8 cellular contexts compared by ENCODE assay signal in the genomic region with DNA sequence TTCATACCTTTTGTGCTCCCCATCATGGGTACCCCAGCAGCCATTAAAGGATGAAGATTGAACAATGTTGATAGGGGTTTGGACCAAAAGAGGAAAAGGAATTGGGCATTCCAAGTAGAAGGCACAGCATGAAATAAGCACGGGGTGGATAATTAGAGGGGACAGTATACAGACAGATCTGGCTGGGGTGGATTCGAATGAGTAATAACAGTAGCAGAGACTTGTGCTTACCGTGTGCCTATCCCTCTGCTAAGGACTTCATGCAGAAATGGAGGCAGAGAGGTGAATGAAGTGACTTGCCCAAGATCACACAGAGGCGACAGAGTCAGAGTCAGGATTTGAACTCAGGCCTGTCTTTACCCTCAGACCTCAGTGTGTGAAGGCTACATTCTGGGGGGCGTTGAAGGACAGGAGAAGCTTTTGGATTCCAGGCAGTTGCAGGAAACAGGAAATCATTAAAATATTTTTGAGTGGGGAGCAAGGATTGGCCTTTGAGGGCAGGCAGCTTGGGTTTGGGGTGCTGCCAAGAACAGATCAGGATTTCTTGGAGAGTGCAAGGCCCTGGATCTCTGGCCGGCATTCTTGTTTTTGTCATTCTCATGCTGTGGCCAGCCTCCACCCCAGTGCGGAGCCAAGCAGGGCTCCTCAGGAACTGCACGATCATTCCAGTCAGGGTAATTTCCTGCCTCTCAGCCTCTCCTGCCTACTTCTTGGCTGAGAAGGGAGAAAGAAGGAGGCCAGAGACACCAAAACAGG. TPM values are rescaled to one million over a fixed set of nuclear protein-coding genes. Genes with fewer than 3 reads are reported as not detected.
DNase-seq lines count a peak whose midpoint lies in the region; ATAC-seq and TF ChIP-seq lines count a peak whose summit lies in the region.

No MANE protein-coding gene starts in this region.

- H3K27me3 Mint-ChIP-seq in activated CD4-positive, alpha-beta memory T cell treated with anti-CD3 and anti-CD28 coated beads for 36 hours: no peaks in the 10 kb centered on the region

- no peak overlapping the region for H3K4me3 Mint-ChIP-seq in activated CD4-positive, alpha-beta memory T cell treated with anti-CD3 and anti-CD28 coated beads for 36 hours

- H3K36me3 Mint-ChIP-seq in activated CD4-positive, alpha-beta memory T cell treated with anti-CD3 and anti-CD28 coated beads for 36 hours: peaks cover 31% of the 10 kb centered on the region

- H3K9me3 Mint-ChIP-seq in activated CD4-positive, alpha-beta memory T cell treated with anti-CD3 and anti-CD28 coated beads for 36 hours: no peaks in the 10 kb centered on the region

- intact Hi-C loops in left ventricle myocardium inferior (cut with micrococcal nuclease): no loop called here
- intact Hi-C loops in sciatic nerve (cut with DNase I): no loop called here
- intact Hi-C loops in activated CD4-positive, alpha-beta memory T cell treated with anti-CD3 and anti-CD28 coated beads for 36 hours (cut with micrococcal nuclease): no loop called here

- H3K4me1 Mint-ChIP-seq in activated CD4-positive, alpha-beta memory T cell treated with anti-CD3 and anti-CD28 coated beads for 36 hours (ENCODE audit: low read depth): no peaks in the 10 kb centered on the region

- peak; percentile 9 for TF ChIP-seq CTCF in left ventricle myocardium inferior (IDR thresholded peaks at IDR 0.05; ENCODE audit: borderline replicate concordance)

- CTCF ChIA-PET in activated CD4-positive, alpha-beta memory T cell treated with anti-CD3 and anti-CD28 coated beads for 36 hours (lab: Charles Lee): no interaction called here

- peak; percentile 97 for ATAC-seq in sciatic nerve

- no peaks in the 10 kb centered on the region for H3K9me3 ChIP-seq in left ventricle myocardium inferior (replicated peaks)

- peak overlapping the region; percentile 90 for H3K27ac ChIP-seq in left ventricle myocardium inferior (replicated peaks)

- POLR2A ChIA-PET in activated CD4-positive, alpha-beta memory T cell treated with anti-CD3 and anti-CD28 coated beads for 36 hours (lab: Charles Lee): no interaction called here

- no peak overlapping the region for H3K27ac Mint-ChIP-seq in activated CD4-positive, alpha-beta memory T cell treated with anti-CD3 and anti-CD28 coated beads for 36 hours

- H3K4me1 ChIP-seq in left ventricle myocardium inferior: peaks cover 24% of the 10 kb centered on the region

- peak; percentile 95 for DNase-seq in EL
- DNase-seq in anterior cingulate cortex (lab: John Stamatoyannopoulos, UW): peak in 49 of 58 donors; percentile 6 to 84 (median 55)
- DNase-seq in left ventricle myocardium inferior: peak; percentile 82
- peak; percentile 91 for DNase-seq in sciatic nerve (ENCODE audit: low spot score)
- DNase-seq in GF-D8 (lab: John Stamatoyannopoulos, UW): no peak
- no peak for DNase-seq in activated CD4-positive, alpha-beta memory T cell treated with anti-CD3 and anti-CD28 coated beads for 36 hours
- DNase-seq in NCI-H1694 treated with DMSO at 0.1 percent for 48 hours (lab: John Stamatoyannopoulos, UW): no peak
- DNase-seq in cortex of kidney (lab: John Stamatoyannopoulos, UW): no peak

- peak overlapping the region; percentile 19 for H3K4me3 ChIP-seq in left ventricle myocardium inferior

- no peaks in the 10 kb centered on the region for H3K27me3 ChIP-seq in left ventricle myocardium inferior (ENCODE audit: low read depth)

- H3K36me3 ChIP-seq in left ventricle myocardium inferior: peaks cover 66% of the 10 kb centered on the region

RNA-seq across cellular contexts. Expression of a gene that starts 18.7 kb away (rescaled TPM):
- total RNA-seq in left ventricle myocardium inferior: 33.2 TPM
- total RNA-seq in sciatic nerve: 38.7 TPM
- 10 to 100 TPM; 41.6 to 43.8 TPM for total RNA-seq in activated CD4-positive, alpha-beta memory T cell treated with anti-CD3 and anti-CD28 coated beads for 36 hours

RNA-seq across cellular contexts. Expression of a gene that starts 19.0 kb away (rescaled TPM):
- total RNA-seq in left ventricle myocardium inferior (25.7 TPM), sciatic nerve (37.2 TPM)
- total RNA-seq in activated CD4-positive, alpha-beta memory T cell treated with anti-CD3 and anti-CD28 coated beads for 36 hours: 10 to 100 TPM; 22.2 to 26.9 TPM

RNA-seq across cellular contexts. Expression of a gene that starts 30.0 kb away (rescaled TPM):
- total RNA-seq in left ventricle myocardium inferior (47.9 TPM), sciatic nerve (139 TPM)
- total RNA-seq in activated CD4-positive, alpha-beta memory T cell treated with anti-CD3 and anti-CD28 coated beads for 36 hours: 10 to 100 TPM; 49.4 to 51.3 TPM

RNA-seq across cellular contexts. Expression of a gene that starts 34.4 kb away (rescaled TPM):
- 34.8 TPM for total RNA-seq in left ventricle myocardium inferior
- 342 TPM for total RNA-seq in sciatic nerve
- total RNA-seq in activated CD4-positive, alpha-beta memory T cell treated with anti-CD3 and anti-CD28 coated beads for 36 hours: 100 to 1,000 TPM; 104 to 118 TPM

RNA-seq across cellular contexts. Expression of a gene that starts 36.4 kb away (rescaled TPM):
- 15.6 TPM for total RNA-seq in left ventricle myocardium inferior
- 51.2 TPM for total RNA-seq in sciatic nerve
- 100 to 1,000 TPM; 393 to 415 TPM for total RNA-seq in activated CD4-positive, alpha-beta memory T cell treated with anti-CD3 and anti-CD28 coated beads for 36 hours

Comparison
In these comparisons a context has a peak if more than half of its experiments do, and no peak if none do; other contexts are left out.
1. DNase-seq: peak in EL (single experiment), anterior cingulate cortex (49 of 58), left ventricle myocardium inferior (single experiment) and sciatic nerve (single experiment); none in GF-D8 (single experiment), activated CD4-positive, alpha-beta memory T cell treated with anti-CD3 and anti-CD28 coated beads for 36 hours (single experiment), NCI-H1694 treated with DMSO at 0.1 percent for 48 hours (single experiment) and cortex of kidney (single experiment).